In genomic region chr7:17680026-17680425, GRCh38 we compare ENCODE assay signal across 1 cellular context.
TF ChIP-seq lines count a peak whose summit lies in the region.

No MANE protein-coding gene starts in this region.

TF ChIP-seq in WTC11, 78 proteins besides CTCF, POLR2A, EP300 and RAD21 (continued from another document):
- TF ChIP-seq, protein P1, sequence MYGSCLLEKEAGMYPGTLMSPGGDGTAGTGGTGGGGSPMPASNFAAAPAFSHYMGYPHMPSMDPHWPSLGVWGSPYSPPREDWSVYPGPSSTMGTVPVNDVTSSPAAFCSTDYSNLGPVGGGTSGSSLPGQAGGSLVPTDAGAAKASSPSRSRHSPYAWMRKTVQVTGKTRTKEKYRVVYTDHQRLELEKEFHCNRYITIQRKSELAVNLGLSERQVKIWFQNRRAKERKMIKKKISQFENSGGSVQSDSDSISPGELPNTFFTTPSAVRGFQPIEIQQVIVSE (CRISPR knock-in tag; IDR thresholded peaks at IDR 0.05; ENCODE audit: borderline replicate concordance) = no peak
- no peak for TF ChIP-seq ZNF425 (CRISPR knock-in tag; conservative IDR thresholded peaks at IDR 0.05)
- TF ChIP-seq USF1 (CRISPR knock-in tag; IDR thresholded peaks at IDR 0.05) = no peak
